In the genomic region with DNA sequence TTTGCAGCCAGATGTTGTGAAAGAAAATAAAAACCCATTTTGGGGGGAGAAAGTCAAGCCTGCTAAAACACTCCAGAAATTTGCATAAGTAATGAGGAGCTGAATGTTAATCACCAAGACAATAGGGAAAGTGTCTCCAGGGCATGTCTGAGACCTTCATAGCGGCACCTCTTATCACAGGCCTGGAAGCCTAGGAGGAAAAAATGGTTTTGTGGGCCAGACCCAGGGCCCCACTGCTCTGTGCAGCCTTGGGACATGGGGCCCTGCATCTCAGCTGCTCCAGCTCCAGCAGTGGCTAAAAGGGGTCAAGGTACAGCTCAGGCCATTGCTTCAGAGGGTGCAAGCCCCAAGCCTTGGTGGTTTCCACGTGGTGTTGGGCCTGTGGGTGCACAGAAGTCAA, we compare ENCODE assay signal across 3 cellular contexts. TPM values are rescaled to one million over a fixed set of nuclear protein-coding genes. Genes with fewer than 3 reads are reported as not detected.
"Had no signal": no experiment of that assay in that cellular context is flagged by ENCODE, and none has a peak within 500 bp of the region (broad histone marks: within the 10 kb centered on the region; RNA-seq: fewer than 3 reads in every experiment).

No MANE protein-coding gene starts in this region.

RNA-seq across cellular contexts. Expression of gene TXLNB, which starts 57.6 kb away (rescaled TPM):
- total RNA-seq: endodermal cell, epithelial cell of proximal tubule, foreskin keratinocyte had no signal
- polyA plus RNA-seq: foreskin keratinocyte had no signal
